In the genomic region with DNA sequence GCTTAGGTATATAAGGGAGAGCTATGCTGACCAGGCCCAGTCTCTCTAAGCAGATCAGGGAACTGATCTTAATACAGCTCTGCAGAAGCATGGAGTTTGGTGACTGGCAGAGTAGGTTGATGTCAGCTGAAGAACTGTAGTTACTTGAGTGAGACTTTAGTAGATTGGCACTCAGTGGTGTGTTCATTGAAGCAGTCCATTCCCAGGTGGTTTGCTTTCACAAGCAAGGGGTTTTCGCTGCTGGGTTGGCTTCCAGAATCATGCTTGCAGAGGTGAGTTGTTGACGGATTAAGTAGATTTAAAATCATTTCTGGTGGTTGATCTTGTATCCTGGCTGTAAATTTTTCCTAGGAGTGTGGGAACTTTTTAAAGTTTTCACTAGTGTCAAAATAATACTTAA, we compare ENCODE assay signal across 16 cellular contexts.
"Had no signal": no experiment of that assay in that cellular context is flagged by ENCODE, and none has a peak within 500 bp of the region (broad histone marks: within the 10 kb centered on the region; RNA-seq: fewer than 3 reads in every experiment).

No MANE protein-coding gene starts in this region.

- H3K27ac ChIP-seq: HL-60, SJSA1, SK-N-MC had no signal

- H3K36me3 ChIP-seq: SJSA1 had no signal

- H3K4me3 ChIP-seq: SJSA1, SK-N-MC had no signal

- H3K4me1 ChIP-seq: SJSA1 had no signal

- H3K9me3 ChIP-seq: SJSA1 had no signal

- DNase-seq: KBM-7, NCI-H1092, NCI-H1105 treated with DMSO at 0.1 percent for 48 hours, NCI-H1417 treated with DMSO at 0.1 percent for 48 hours, NCI-H1694 treated with DMSO at 0.1 percent for 48 hours, NCI-H1930, NCI-H2081, NCI-H2107, NCI-H2227 treated with DMSO at 0.1 percent for 48 hours, NCI-H526, Right ventricle myocardium superior, RPMI8226, SIG-M5 had no signal

- H3K27me3 ChIP-seq: SJSA1 had no signal
